ENCODE assay signal across 16 cellular contexts in genomic region chr6:21100959-21101358, GRCh38.
DNase-seq lines count a peak whose midpoint lies in the region; ATAC-seq and TF ChIP-seq lines count a peak whose summit lies in the region.
"Had no signal": no experiment of that assay in that cellular context is flagged by ENCODE, and none has a peak within 500 bp of the region (broad histone marks: within the 10 kb centered on the region; RNA-seq: fewer than 3 reads in every experiment).

No MANE protein-coding gene starts in this region.

- peak overlapping the region; percentile 0 for H3K27ac Mint-ChIP-seq in endodermal cell
- H3K27ac Mint-ChIP-seq in progenitor cell of endocrine pancreas = peak overlapping the region; percentile 35
- H3K27ac Mint-ChIP-seq: CD4-positive, CD25-positive, alpha-beta regulatory T cell had no signal

- H3K4me3 Mint-ChIP-seq in endodermal cell (peak overlapping the region; percentile 3), progenitor cell of endocrine pancreas (ENCODE audit: low read depth) (no peak overlapping the region)
- no peak overlapping the region for H3K4me3 Mint-ChIP-seq in activated T-cell treated with anti-CD3 and anti-CD28 coated beads, Interleukin-2, amount 50 U/mL, for 4 hours
- H3K4me3 Mint-ChIP-seq: CD4-positive, CD25-positive, alpha-beta regulatory T cell; CD8-positive, alpha-beta memory T cell had no signal

- 85 to 87% methylated on average over 4 of the region's 4 CpGs for WGBS in endodermal cell (ENCODE audit: insufficient coverage in 1 of 2, insufficient read length in 1 of 2), 2 experiments

- H3K9me3 Mint-ChIP-seq in endodermal cell (no peaks in the 10 kb centered on the region), progenitor cell of endocrine pancreas (ENCODE audit: low read depth) (peaks cover 6% of the 10 kb centered on the region)
- H3K9me3 Mint-ChIP-seq in activated T-cell treated with anti-CD3 and anti-CD28 coated beads, Interleukin-2, amount 50 U/mL, for 4 hours = no peaks in the 10 kb centered on the region
- H3K9me3 Mint-ChIP-seq: CD8-positive, alpha-beta memory T cell; IgD-negative memory B cell had no signal

- no peaks in the 10 kb centered on the region for H3K36me3 Mint-ChIP-seq in endodermal cell (ENCODE audit: low read depth)
- H3K36me3 Mint-ChIP-seq in progenitor cell of endocrine pancreas (ENCODE audit: insufficient read depth) = peaks cover 2% of the 10 kb centered on the region
- H3K36me3 Mint-ChIP-seq in activated T-cell treated with anti-CD3 and anti-CD28 coated beads, Interleukin-2, amount 50 U/mL, for 4 hours (ENCODE audit: insufficient read depth) = peaks cover 30% of the 10 kb centered on the region

- H3K4me3 ChIP-seq in endodermal cell (ENCODE audit: low read length) = peak overlapping the region; percentile 32
- H3K4me3 ChIP-seq: GM23248, HAP-1 had no signal

- peaks cover 37% of the 10 kb centered on the region for H3K4me1 ChIP-seq in endodermal cell (ENCODE audit: control insufficient read depth, insufficient read depth, low read length)

- no peaks in the 10 kb centered on the region for H3K9me3 ChIP-seq in endodermal cell (ENCODE audit: control insufficient read depth, low read length)
- H3K9me3 ChIP-seq: Caco-2, HAP-1 had no signal

- H3K27ac ChIP-seq in endodermal cell (ENCODE audit: low read depth, low read length) = no peak overlapping the region
- H3K27ac ChIP-seq: GM23248 had no signal

- H3K4me1 Mint-ChIP-seq in endodermal cell (peaks cover 68% of the 10 kb centered on the region), progenitor cell of endocrine pancreas (ENCODE audit: low read depth) (peaks cover 60% of the 10 kb centered on the region)
- H3K4me1 Mint-ChIP-seq in activated T-cell treated with anti-CD3 and anti-CD28 coated beads, Interleukin-2, amount 50 U/mL, for 4 hours (ENCODE audit: low read depth) = peaks cover 24% of the 10 kb centered on the region

- H3K27me3 ChIP-seq in endodermal cell (ENCODE audit: control insufficient read depth, insufficient read depth, low read length, poor library complexity, severe bottlenecking) = no peaks in the 10 kb centered on the region

- H3K36me3 ChIP-seq in endodermal cell (ENCODE audit: control insufficient read depth, insufficient read depth, low read length) = no peaks in the 10 kb centered on the region
- H3K36me3 ChIP-seq: HAP-1 had no signal

- H3K9ac ChIP-seq in endodermal cell (ENCODE audit: extremely low read depth, low read length, poor library complexity, severe bottlenecking) = no peak overlapping the region
- H3K9ac ChIP-seq: GM23248 had no signal

- ATAC-seq in activated T-cell treated with anti-CD3 and anti-CD28 coated beads, Interleukin-2, amount 50 U/mL, for 4 hours = no peak
- ATAC-seq: HepG2 had no signal

- no peak for TF ChIP-seq CTCF in endodermal cell (conservative IDR thresholded peaks at IDR 0.05)
- no peak for TF ChIP-seq CTCF in progenitor cell of endocrine pancreas (IDR thresholded peaks at IDR 0.05; ENCODE audit: unreplicated experiment)

- peak; percentile 55 for DNase-seq in COLO829 (ENCODE audit: low spot score)
- no peak for DNase-seq in endodermal cell
- DNase-seq in progenitor cell of endocrine pancreas (ENCODE audit: low spot score, unreplicated experiment) = no peak
- no peak for DNase-seq in stimulated activated CD4-positive, alpha-beta T cell treated with anti-CD3 and anti-CD28 coated beads, Interleukin-1b, Interleukin-23, amount 100 ng/mL, for 48 hours
- DNase-seq in activated T-cell treated with anti-CD3 and anti-CD28 coated beads, Interleukin-2, amount 50 U/mL, for 4 hours = no peak
- DNase-seq in pons (ENCODE audit: low spot score) = no peak
- DNase-seq: ACHN; AML-193; C1 segment of cervical spinal cord; Caco-2; CD4-positive, CD25-positive, alpha-beta regulatory T cell; CD8-positive, alpha-beta memory T cell; GM23248 had no signal

- H3K27me3 Mint-ChIP-seq in endodermal cell (ENCODE audit: insufficient read depth) = no peaks in the 10 kb centered on the region
- no peaks in the 10 kb centered on the region for H3K27me3 Mint-ChIP-seq in progenitor cell of endocrine pancreas
- no peaks in the 10 kb centered on the region for H3K27me3 Mint-ChIP-seq in activated T-cell treated with anti-CD3 and anti-CD28 coated beads, Interleukin-2, amount 50 U/mL, for 4 hours (ENCODE audit: low read depth)
- H3K27me3 Mint-ChIP-seq: CD4-positive, CD25-positive, alpha-beta regulatory T cell; CD8-positive, alpha-beta memory T cell; IgD-negative memory B cell had no signal
